In genomic region chr9:120475341-120475740, GRCh38 we compare ENCODE assay signal across 15 cellular contexts.
DNase-seq lines count a peak whose midpoint lies in the region; ATAC-seq and TF ChIP-seq lines count a peak whose summit lies in the region.
"Had no signal": no experiment of that assay in that cellular context is flagged by ENCODE, and none has a peak within 500 bp of the region (broad histone marks: within the 10 kb centered on the region; RNA-seq: fewer than 3 reads in every experiment).

No MANE protein-coding gene starts in this region.

- H3K4me3 Mint-ChIP-seq in T-helper 17 cell: no peak overlapping the region
- no peak overlapping the region for H3K4me3 Mint-ChIP-seq in naive thymus-derived CD4-positive, alpha-beta T cell
- H3K4me3 Mint-ChIP-seq: activated B cell treated with CpG ODN at 0.5 μM for 24 hours; CD4-positive, alpha-beta memory T cell; effector memory CD8-positive, alpha-beta T cell had no signal

- intact Hi-C loops in psoas muscle (cut with DNase I): loop anchor here (5.0 kb wide), 3 partner anchors 503 to 918 kb away; no protein-coding TSS in a partner anchor
- intact Hi-C loops in naive thymus-derived CD4-positive, alpha-beta T cell (cut with micrococcal nuclease): no loop called here

- no peaks in the 10 kb centered on the region for H3K27me3 ChIP-seq in psoas muscle (ENCODE audit: insufficient read depth in 3 of 3, low read length in 2 of 3)
- H3K27me3 ChIP-seq in naive thymus-derived CD4-positive, alpha-beta T cell (ENCODE audit: control insufficient read depth in 2 of 2, insufficient read depth in 2 of 2, low read length in 2 of 2): no peaks in the 10 kb centered on the region
- H3K27me3 ChIP-seq: adrenal gland had no signal

- no peak for ATAC-seq in T-helper 17 cell
- ATAC-seq in psoas muscle: no peak
- no peak for ATAC-seq in naive thymus-derived CD4-positive, alpha-beta T cell
- ATAC-seq: effector memory CD8-positive, alpha-beta T cell had no signal

- H3K36me3 Mint-ChIP-seq in T-helper 17 cell (ENCODE audit: low read depth): peaks cover 8% of the 10 kb centered on the region
- H3K36me3 Mint-ChIP-seq in naive thymus-derived CD4-positive, alpha-beta T cell: peaks cover 4 to 67% (median 48%) of the 10 kb centered on the region in 5 donors

- no peaks in the 10 kb centered on the region for H3K9me3 Mint-ChIP-seq in naive thymus-derived CD4-positive, alpha-beta T cell
- H3K9me3 Mint-ChIP-seq: activated B cell treated with CpG ODN at 0.5 μM for 24 hours; CD4-positive, alpha-beta memory T cell; effector memory CD8-positive, alpha-beta T cell had no signal

- H3K36me3 ChIP-seq in psoas muscle (ENCODE audit: insufficient read depth in 1 of 2, low read depth in 1 of 2): peaks cover 4 to 64% of the 10 kb centered on the region in 2 donors
- H3K36me3 ChIP-seq in naive thymus-derived CD4-positive, alpha-beta T cell (ENCODE audit: control insufficient read depth in 2 of 3, insufficient read depth in 3 of 3, low read length in 3 of 3): peaks cover 3 to 73% (median 12%) of the 10 kb centered on the region in 3 experiments

- CTCF ChIA-PET in naive thymus-derived CD4-positive, alpha-beta T cell (lab: Charles Lee): no interaction called here

- peaks cover 6% of the 10 kb centered on the region for H3K4me1 Mint-ChIP-seq in T-helper 17 cell
- H3K4me1 Mint-ChIP-seq in naive thymus-derived CD4-positive, alpha-beta T cell: peaks cover 0 to 10% (median 0%) of the 10 kb centered on the region in 7 donors
- H3K4me1 Mint-ChIP-seq: activated B cell treated with CpG ODN at 0.5 μM for 24 hours; CD4-positive, alpha-beta memory T cell had no signal

- TF ChIP-seq CTCF in AG09319 (IDR thresholded peaks at IDR 0.05; ENCODE audit: low read depth, low read length) (no peak), psoas muscle (IDR thresholded peaks at IDR 0.05) (no peak)

- H3K27ac Mint-ChIP-seq in T-helper 17 cell: peak overlapping the region; percentile 51
- peak overlapping the region in 1 of 9 donors; percentile 65 for H3K27ac Mint-ChIP-seq in naive thymus-derived CD4-positive, alpha-beta T cell
- H3K27ac Mint-ChIP-seq: activated B cell treated with CpG ODN at 0.5 μM for 24 hours had no signal

- peaks cover 18% of the 10 kb centered on the region for H3K4me1 ChIP-seq in psoas muscle
- H3K4me1 ChIP-seq in naive thymus-derived CD4-positive, alpha-beta T cell (ENCODE audit: control insufficient read depth in 2 of 2, insufficient read depth in 2 of 2, low read length in 2 of 2): no peaks in the 10 kb centered on the region

- POLR2A ChIA-PET in naive thymus-derived CD4-positive, alpha-beta T cell (lab: Charles Lee): no interaction called here

- WGBS in psoas muscle, 3 donors: 74 to 80% (median 77%) methylated on average over 7 of the region's 7 CpGs

- H3K9me3 ChIP-seq in T-helper 17 cell (ENCODE audit: control insufficient read depth, low read length, poor library complexity, severe bottlenecking) (no peaks in the 10 kb centered on the region), psoas muscle (no peaks in the 10 kb centered on the region)
- H3K9me3 ChIP-seq in naive thymus-derived CD4-positive, alpha-beta T cell (ENCODE audit: control insufficient read depth in 2 of 3, low read length in 3 of 3): no peaks in the 10 kb centered on the region
- H3K9me3 ChIP-seq: adrenal gland had no signal

- peak; percentile 91 for DNase-seq in AG09319 (ENCODE audit: extremely low read depth, low read depth)
- no peak for DNase-seq in T-helper 17 cell
- DNase-seq in fibroblast of peridontal ligament (ENCODE audit: extremely low read depth): peak; percentile 96
- DNase-seq in psoas muscle: peak; percentile 57 to 62
- no peak for DNase-seq in HPDE6-E6E7 (ENCODE audit: extremely low spot score)
- DNase-seq in inferior parietal cortex (ENCODE audit: extremely low spot score): no peak
- no peak for DNase-seq in naive thymus-derived CD4-positive, alpha-beta T cell
- DNase-seq in stimulated activated CD4-positive, alpha-beta T cell treated with anti-CD3 and anti-CD28 coated beads, Interleukin-1b, Interleukin-23, amount 100 ng/mL, for 48 hours: no peak
- DNase-seq: activated B cell treated with CpG ODN at 0.5 μM for 24 hours; activated CD8-positive, alpha-beta memory T cell treated with anti-CD3 and anti-CD28 coated beads, Interleukin-2, amount 50 U/mL, for 4 hours; adrenal gland; CD4-positive, alpha-beta memory T cell; effector memory CD8-positive, alpha-beta T cell; NCI-H2227 treated with DMSO at 0.1 percent for 48 hours; stimulated activated CD8-positive, alpha-beta memory T cell treated with anti-CD3 and anti-CD28 coated beads, Interleukin-4, amount 100 ng/mL, for 48 hours had no signal

- H3K4me3 ChIP-seq in psoas muscle: no peak overlapping the region
- no peak overlapping the region for H3K4me3 ChIP-seq in naive thymus-derived CD4-positive, alpha-beta T cell (ENCODE audit: low read length)
- H3K4me3 ChIP-seq: adrenal gland had no signal

- no peak overlapping the region for H3K27ac ChIP-seq in psoas muscle
- H3K27ac ChIP-seq in naive thymus-derived CD4-positive, alpha-beta T cell (ENCODE audit: low read depth, low read length): no peak overlapping the region
- H3K27ac ChIP-seq: adrenal gland had no signal

- no peaks in the 10 kb centered on the region for H3K27me3 Mint-ChIP-seq in T-helper 17 cell
- H3K27me3 Mint-ChIP-seq in naive thymus-derived CD4-positive, alpha-beta T cell: no peaks in the 10 kb centered on the region
- H3K27me3 Mint-ChIP-seq: activated B cell treated with CpG ODN at 0.5 μM for 24 hours; CD4-positive, alpha-beta memory T cell; effector memory CD8-positive, alpha-beta T cell had no signal

Comparison
In these comparisons a context has a peak if more than half of its experiments do, and no peak if none do; other contexts are left out.
1. DNase-seq: peak in AG09319 (single experiment), fibroblast of peridontal ligament (single experiment) and psoas muscle (2 of 2); none in T-helper 17 cell (0 of 3), HPDE6-E6E7 (single experiment), inferior parietal cortex (single experiment), naive thymus-derived CD4-positive, alpha-beta T cell (0 of 9) and stimulated activated CD4-positive, alpha-beta T cell treated with anti-CD3 and anti-CD28 coated beads, Interleukin-1b, Interleukin-23, amount 100 ng/mL, for 48 hours (single experiment).
2. intact Hi-C loops: an anchor here in psoas muscle (5.0 kb wide); none called in naive thymus-derived CD4-positive, alpha-beta T cell.